Comparison of ENCODE assay signal across 16 cellular contexts in genomic region chr9:126609711-126610388, GRCh38. TPM values are rescaled to one million over a fixed set of nuclear protein-coding genes. Genes with fewer than 3 reads are reported as not detected.
"Had no signal": no experiment of that assay in that cellular context is flagged by ENCODE, and none has a peak within 500 bp of the region (broad histone marks: within the 10 kb centered on the region; RNA-seq: fewer than 3 reads in every experiment).

No MANE protein-coding gene starts in this region.

- H3K36me3 Mint-ChIP-seq: activated naive CD8-positive, alpha-beta T cell; type B pancreatic cell had no signal

- DNase-seq: activated CD4-positive, alpha-beta T cell treated with anti-CD3 and anti-CD28 coated beads, Interleukin-2, amount 50 U/mL, for 4 hours; activated effector memory CD4-positive, alpha-beta T cell treated with Interleukin-2 at 50 U/mL for 16 hours; activated T-cell treated with anti-CD3 and anti-CD28 coated beads, Interleukin-2, amount 50 U/mL, for 24 hours; foreskin melanocyte; heart left ventricle; kidney; left ventricle myocardium superior; stimulated activated CD4-positive, alpha-beta T cell treated with anti-CD3 and anti-CD28 coated beads, Interleukin-12 subunit alpha, Interleukin-12 subunit beta, amount 100 ng/mL, for 4 hours; stimulated activated naive CD4-positive, alpha-beta T cell treated with Interleukin-2 at 50 U/mL for 16 hours; T-helper 2 cell had no signal

- H3K36me3 ChIP-seq: heart left ventricle, sigmoid colon had no signal

- H3K9me3 ChIP-seq: heart left ventricle, sigmoid colon had no signal

- H3K27ac ChIP-seq: heart left ventricle, sigmoid colon had no signal

- H3K9me3 Mint-ChIP-seq: activated T-cell treated with anti-CD3 and anti-CD28 coated beads, Interleukin-2, amount 50 U/mL, for 24 hours; type B pancreatic cell had no signal

- H3K27ac Mint-ChIP-seq: activated naive CD8-positive, alpha-beta T cell; activated T-cell treated with anti-CD3 and anti-CD28 coated beads, Interleukin-2, amount 50 U/mL, for 24 hours; progenitor cell of endocrine pancreas had no signal

- H3K4me3 Mint-ChIP-seq: activated naive CD8-positive, alpha-beta T cell; activated T-cell treated with anti-CD3 and anti-CD28 coated beads, Interleukin-2, amount 50 U/mL, for 24 hours had no signal

RNA-seq across cellular contexts. Expression of gene LMX1B, which starts 3.9 kb away (rescaled TPM):
- total RNA-seq: bronchial epithelial cell had no signal
- polyA plus RNA-seq: aorta had no signal
